16 cellular contexts compared by ENCODE assay signal in genomic region chr6:7919871-7920270, GRCh38. TPM values are rescaled to one million over a fixed set of nuclear protein-coding genes. Genes with fewer than 3 reads are reported as not detected.
DNase-seq lines count a peak whose midpoint lies in the region; ATAC-seq, FAIRE-seq and TF ChIP-seq lines count a peak whose summit lies in the region.
"Had no signal": no experiment of that assay in that cellular context is flagged by ENCODE, and none has a peak within 500 bp of the region (broad histone marks: within the 10 kb centered on the region; RNA-seq: fewer than 3 reads in every experiment).

No MANE protein-coding gene starts in this region.

- no peak for TF ChIP-seq CTCF in A549 (IDR thresholded peaks at IDR 0.05)

- no peak for FAIRE-seq in A549 (lab: Jason Lieb, UNC)
- FAIRE-seq: GM12891 had no signal

- DNase-seq in A549 (ENCODE audit: low read depth in 1 of 2, low spot score in 1 of 2) (peak in 1 of 2 experiments; percentile 34), HT-29 (ENCODE audit: low spot score) (peak; percentile 71), left colon (no peak), DMS114 treated with DMSO at 0.1 percent for 48 hours (lab: John Stamatoyannopoulos, UW; ENCODE audit: unreplicated experiment) (no peak), left lobe of liver (ENCODE audit: low spot score) (no peak), hepatic stellate cell (ENCODE audit: low spot score) (no peak), HuH-7 (ENCODE audit: low spot score) (no peak)
- DNase-seq: activated CD4-positive, CD25-positive, alpha-beta regulatory T cell; CD8-positive, alpha-beta memory T cell; hippocampal formation; natural killer cell; NCI-H1092 treated with DMSO at 0.1 percent for 48 hours had no signal

- H3K27ac ChIP-seq in A549, result no peak overlapping the region
- H3K27ac ChIP-seq: cardiac muscle cell had no signal

- CTCF ChIA-PET in A549 (lab: Yijun Ruan, JAX), result no interaction called here

- H3K4me3 Mint-ChIP-seq in activated T-helper 17 cell treated with anti-CD3 and anti-CD28 coated beads, Interleukin-2, amount 50 U/mL, for 72 hours, result no peak overlapping the region
- H3K4me3 Mint-ChIP-seq: CD8-positive, alpha-beta memory T cell; natural killer cell; type B pancreatic cell had no signal

- no peaks in the 10 kb centered on the region; the same call in 2 of the 3 replicates for H3K9me3 ChIP-seq in A549

- H3K4me2 ChIP-seq in A549, result no peak overlapping the region

- no peak for TF ChIP-seq POLR2A in A549 (IDR thresholded peaks at IDR 0.05; ENCODE audit: low read length)

- 0 out of 3 replicates have a peak, but pooled peaks cover 3% of the 10 kb centered on the region for H3K4me1 ChIP-seq in A549

- no peak for TF ChIP-seq EP300 in A549 (IDR thresholded peaks at IDR 0.05)

- peaks cover 5% of the 10 kb centered on the region for H3K9me3 Mint-ChIP-seq in activated T-helper 17 cell treated with anti-CD3 and anti-CD28 coated beads, Interleukin-2, amount 50 U/mL, for 72 hours
- H3K9me3 Mint-ChIP-seq: natural killer cell, type B pancreatic cell had no signal

- ATAC-seq in A549 (no peak), left colon (peak; percentile 25), left lobe of liver (no peak)
- peak; percentile 91 for ATAC-seq in activated T-helper 17 cell treated with anti-CD3 and anti-CD28 coated beads, Interleukin-2, amount 50 U/mL, for 72 hours (replicated peaks)

- no peaks in the 10 kb centered on the region for H3K4me1 Mint-ChIP-seq in activated T-helper 17 cell treated with anti-CD3 and anti-CD28 coated beads, Interleukin-2, amount 50 U/mL, for 72 hours
- H3K4me1 Mint-ChIP-seq: CD8-positive, alpha-beta memory T cell; natural killer cell had no signal

- 55% methylated on average over 8 of the region's 8 CpGs for WGBS in A549 (ENCODE audit: missing lambda C conversion rate)

- no peaks in the 10 kb centered on the region for H3K36me3 Mint-ChIP-seq in activated T-helper 17 cell treated with anti-CD3 and anti-CD28 coated beads, Interleukin-2, amount 50 U/mL, for 72 hours (ENCODE audit: low read depth)
- H3K36me3 Mint-ChIP-seq: natural killer cell, type B pancreatic cell had no signal

- H3K4me3 ChIP-seq in A549, result no peak overlapping the region
- H3K4me3 ChIP-seq: cardiac muscle cell had no signal

- H3K27me3 Mint-ChIP-seq in activated T-helper 17 cell treated with anti-CD3 and anti-CD28 coated beads, Interleukin-2, amount 50 U/mL, for 72 hours, result peaks cover 11% of the 10 kb centered on the region
- H3K27me3 Mint-ChIP-seq: type B pancreatic cell had no signal

- POLR2A ChIA-PET in A549 (lab: Yijun Ruan, JAX), result no interaction called here

- H3K27ac Mint-ChIP-seq in activated T-helper 17 cell treated with anti-CD3 and anti-CD28 coated beads, Interleukin-2, amount 50 U/mL, for 72 hours, result no peak overlapping the region
- H3K27ac Mint-ChIP-seq: CD8-positive, alpha-beta memory T cell; natural killer cell; type B pancreatic cell had no signal

- intact Hi-C loops in left colon (cut with DNase I, micrococcal nuclease), result loop anchor here in 1 of 2 donors (10.0 kb wide), 1 partner anchor 75 kb away; no protein-coding TSS in a partner anchor

- no peak for TF ChIP-seq RAD21 in A549 (conservative IDR thresholded peaks at IDR 0.05 in 1 of 2, IDR thresholded peaks at IDR 0.05 in 1 of 2)

TF ChIP-seq in A549, 52 proteins besides CTCF, POLR2A, EP300 and RAD21:
- TF ChIP-seq BCL3 (IDR thresholded peaks at IDR 0.05) (no peak), MAFK (IDR thresholded peaks at IDR 0.05; ENCODE audit: partially characterized antibody) (peak; percentile 99)
TF ChIP-seq in A549: peak in this region for 1.

RNA-seq across cellular contexts. Expression of gene TXNDC5, which starts 9.3 kb away (rescaled TPM):
- polyA plus RNA-seq in A549 (2011; rRNA removed) (134 and 199 TPM in 2 replicates), A549 (2017; fragmentation: RNase III; extraction: RNeasy Plus Mini Kit Qiagen cat#74134 plus additional on column Dnase treatment) (111 to 115 TPM (median 111 TPM) in 3 replicates)
- 68.8 and 78.4 TPM in 2 replicates for polyA plus RNA-seq in A549 (2012; cell fraction: cytosol; rRNA removed)
- 51.6 and 84.8 TPM in 2 replicates for polyA plus RNA-seq in A549 (2012; cell fraction: nucleus; rRNA removed)
- 95.6 and 112 TPM in 2 replicates for polyA minus RNA-seq in A549 (2011; rRNA and poly(A)+ RNA removed)
- 140 and 149 TPM in 2 replicates for total RNA-seq in HT-29 (2014; rRNA removed; shearing (Covaris generic))
- total RNA-seq in activated T-helper 17 cell treated with anti-CD3 and anti-CD28 coated beads, Interleukin-2, amount 50 U/mL, for 72 hours, result 10 to 100 TPM; 48.3 to 95.0 TPM
- total RNA-seq in left colon (100 to 1,000 TPM in 1 of 2 donors, 10 to 100 TPM in 1; 74.8 to 128 TPM), left lobe of liver (121 TPM)

Comparison
In these comparisons a context has a peak if more than half of its experiments do, and no peak if none do; other contexts are left out.
1. ATAC-seq: peak in activated T-helper 17 cell treated with anti-CD3 and anti-CD28 coated beads, Interleukin-2, amount 50 U/mL, for 72 hours (single experiment) and left colon (single experiment); none in A549 (0 of 2) and left lobe of liver (single experiment).